Comparison of ENCODE assay signal across 20 cellular contexts in the genomic region with DNA sequence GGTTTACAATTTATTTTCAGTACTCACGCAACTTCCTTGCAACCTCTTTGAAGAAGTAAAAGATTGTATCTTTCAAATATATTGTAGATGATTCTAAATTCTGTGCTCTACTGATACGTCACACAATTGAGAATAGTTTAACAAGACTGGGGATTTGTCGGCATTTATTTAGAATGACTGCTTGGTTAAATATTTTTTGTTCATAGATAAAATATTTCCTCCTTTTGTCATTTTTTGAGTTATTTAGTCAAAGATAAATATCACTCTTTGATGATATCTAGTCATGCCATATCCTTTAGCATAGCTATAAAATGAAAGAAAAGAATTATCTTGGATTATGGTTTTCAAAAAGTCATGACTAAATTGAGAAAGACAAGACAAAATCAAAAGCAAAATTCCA.
"Had no signal": no experiment of that assay in that cellular context is flagged by ENCODE, and none has a peak within 500 bp of the region (broad histone marks: within the 10 kb centered on the region; RNA-seq: fewer than 3 reads in every experiment).

No MANE protein-coding gene starts in this region.

- H3K4me1 ChIP-seq: heart left ventricle, spleen, stomach, transverse colon had no signal

- H3K36me3 Mint-ChIP-seq: natural killer cell; stimulated activated memory B cell treated with anti-CD40 and anti-IgM and Interleukin-4, amounts not matched to agents 10 μg/mL and 1 μg/mL and 100 μg/mL, for 72 hours had no signal

- H3K9me3 ChIP-seq: heart left ventricle, stomach, thoracic aorta, transverse colon had no signal

- H3K4me3 Mint-ChIP-seq: dendritic cell treated with granulocyte-macrophage colony-stimulating factor and Interleukin-4, amounts not matched to agents 40 ng/mL and 50 ng/mL, for 4 days; endodermal cell; natural killer cell; neural crest cell; stimulated activated memory B cell treated with anti-CD40 and anti-IgM and Interleukin-4, amounts not matched to agents 10 μg/mL and 1 μg/mL and 100 μg/mL, for 72 hours had no signal

- H3K27ac Mint-ChIP-seq: dendritic cell treated with granulocyte-macrophage colony-stimulating factor and Interleukin-4, amounts not matched to agents 40 ng/mL and 50 ng/mL, for 4 days; endodermal cell; natural killer cell; stimulated activated memory B cell treated with anti-CD40 and anti-IgM and Interleukin-4, amounts not matched to agents 10 μg/mL and 1 μg/mL and 100 μg/mL, for 72 hours had no signal

- H3K4me1 Mint-ChIP-seq: endodermal cell; natural killer cell; stimulated activated memory B cell treated with anti-CD40 and anti-IgM and Interleukin-4, amounts not matched to agents 10 μg/mL and 1 μg/mL and 100 μg/mL, for 72 hours had no signal

- H3K27me3 ChIP-seq: heart left ventricle, spleen, stomach, transverse colon had no signal

- H3K27me3 Mint-ChIP-seq: dendritic cell treated with granulocyte-macrophage colony-stimulating factor and Interleukin-4, amounts not matched to agents 40 ng/mL and 50 ng/mL, for 4 days; stimulated activated memory B cell treated with anti-CD40 and anti-IgM and Interleukin-4, amounts not matched to agents 10 μg/mL and 1 μg/mL and 100 μg/mL, for 72 hours had no signal

- H3K4me3 ChIP-seq: heart left ventricle, spleen, stomach, thoracic aorta, transverse colon had no signal

- FAIRE-seq: frontal cortex had no signal

- H3K27ac ChIP-seq: heart left ventricle, spleen, stomach, thoracic aorta, transverse colon had no signal

- H3K36me3 ChIP-seq: heart left ventricle, spleen, stomach, thoracic aorta, transverse colon had no signal

- H3K9me3 Mint-ChIP-seq: dendritic cell treated with granulocyte-macrophage colony-stimulating factor and Interleukin-4, amounts not matched to agents 40 ng/mL and 50 ng/mL, for 4 days; endodermal cell; stimulated activated memory B cell treated with anti-CD40 and anti-IgM and Interleukin-4, amounts not matched to agents 10 μg/mL and 1 μg/mL and 100 μg/mL, for 72 hours had no signal

- ATAC-seq: heart left ventricle; left lobe of liver; natural killer cell; sciatic nerve; stimulated activated memory B cell treated with anti-CD40 and anti-IgM and Interleukin-4, amounts not matched to agents 10 μg/mL and 1 μg/mL and 100 μg/mL, for 72 hours had no signal

- DNase-seq: endodermal cell; heart left ventricle; hypothalamus; islet precursor cell; natural killer cell; posterior cingulate gyrus; spleen; stimulated activated CD4-positive, alpha-beta T cell treated with anti-CD3 and anti-CD28 coated beads, Interleukin-15, amount 100 ng/mL, for 24 hours; stimulated activated CD4-positive, alpha-beta T cell treated with anti-CD3 and anti-CD28 coated beads, Interleukin-1b, Interleukin-23, amount 100 ng/mL, for 48 hours; stimulated activated CD4-positive, alpha-beta T cell treated with anti-CD3 and anti-CD28 coated beads, Interleukin-4, amount 100 ng/mL, for 24 hours; stomach; substantia nigra; transverse colon had no signal
